1 cellular context compared by ENCODE assay signal in genomic region chr14:85466678-85467077, GRCh38.
TF ChIP-seq lines count a peak whose summit lies in the region.

No MANE protein-coding gene starts in this region.

TF ChIP-seq in SK-N-SH, 30 proteins besides CTCF, POLR2A, EP300 and RAD21 (continued from another document):
- peak; percentile 66; the same call in 1 of the 2 replicates for TF ChIP-seq ZBTB33 (IDR thresholded peaks at IDR 0.05; ENCODE audit: borderline replicate concordance, low read depth)
- TF ChIP-seq FOSL2 (IDR thresholded peaks at IDR 0.05; ENCODE audit: borderline replicate concordance, low read depth) = peak; percentile 58
- peak; percentile 46; the same call in 1 of the 2 replicates for TF ChIP-seq NFIC (IDR thresholded peaks at IDR 0.05; ENCODE audit: borderline replicate concordance)
- TF ChIP-seq YY1 (IDR thresholded peaks at IDR 0.05; ENCODE audit: low read depth) = peak; percentile 30; the same call in 1 of the 2 replicates
- TF ChIP-seq TEAD4 (IDR thresholded peaks at IDR 0.05; ENCODE audit: borderline replicate concordance, insufficient read depth) = peak; percentile 44; the same call in 1 of the 2 replicates
- TF ChIP-seq TAF1 (IDR thresholded peaks at IDR 0.05; ENCODE audit: borderline replicate concordance, low read depth, low read length) = no peak
- TF ChIP-seq IRF3 (IDR thresholded peaks at IDR 0.05; ENCODE audit: low read depth, low read length) = no peak
- TF ChIP-seq TCF12 (IDR thresholded peaks at IDR 0.05) = peak; percentile 82
- TF ChIP-seq JUND (IDR thresholded peaks at IDR 0.05) = peak; percentile 57
- TF ChIP-seq RXRA (IDR thresholded peaks at IDR 0.05; ENCODE audit: borderline replicate concordance, low read depth) = peak; percentile 69
